Comparison of ENCODE assay signal across 1 cellular context in the genomic region with DNA sequence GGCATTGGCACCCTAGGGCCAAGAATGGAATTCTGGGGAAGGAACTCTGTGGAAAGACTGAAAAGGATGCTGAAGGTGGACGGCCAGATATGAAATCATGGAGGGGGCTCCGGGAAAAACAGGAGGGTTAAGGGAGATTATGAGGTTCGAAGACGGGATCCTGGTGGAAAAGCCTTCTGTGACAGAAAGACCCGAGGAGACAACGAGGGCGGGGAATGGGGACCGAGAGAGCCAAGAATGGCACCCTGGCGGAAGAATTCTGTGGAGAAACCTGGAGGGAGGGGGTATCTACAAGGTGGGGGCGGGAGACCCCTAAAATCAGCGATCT.
TF ChIP-seq lines count a peak whose summit lies in the region.

No MANE protein-coding gene starts in this region.

TF ChIP-seq in H1, 55 proteins besides CTCF, POLR2A, EP300 and RAD21:
- TF ChIP-seq TCF12 (IDR thresholded peaks at IDR 0.05; ENCODE audit: low read depth, low read length) = no peak
- no peak for TF ChIP-seq CEBPB (IDR thresholded peaks at IDR 0.05; ENCODE audit: low read depth, low read length)
- no peak for TF ChIP-seq ASH2L (IDR thresholded peaks at IDR 0.05; ENCODE audit: low read length)
